Comparison of ENCODE assay signal across 11 cellular contexts in genomic region chr19:5225486-5226345, GRCh38.
DNase-seq lines count a peak whose midpoint lies in the region; ATAC-seq, FAIRE-seq and TF ChIP-seq lines count a peak whose summit lies in the region.
"Had no signal": no experiment of that assay in that cellular context is flagged by ENCODE, and none has a peak within 500 bp of the region (broad histone marks: within the 10 kb centered on the region; RNA-seq: fewer than 3 reads in every experiment).

No MANE protein-coding gene starts in this region.

- WGBS in K562 (ENCODE audit: insufficient coverage, low coverage, missing lambda C conversion rate): 17% methylated on average over 17 of the region's 28 CpGs
- whole genome bisulfite sequencing in aorta, 2 donors: 82 to 86% methylated on average over 28 of the region's 28 CpGs

- DNase-seq in COR-L47 (lab: John Stamatoyannopoulos, UW) (peak; percentile 7), HFFc6 (no peak), K562 (ENCODE audit: extremely low read depth in 1 of 4, low spot score in 3 of 4) (peak; percentile 46 to 55 (median 52)), mesothelial cell of epicardium (ENCODE audit: low spot score in 2 of 2, unreplicated experiment in 2 of 2) (no peak), DMS153 (lab: John Stamatoyannopoulos, UW) (no peak), 8988T (no peak), aorta (no peak)
- DNase-seq: cortex of kidney had no signal

- H3K9me3 Mint-ChIP-seq in HFFc6: no peaks in the 10 kb centered on the region
- H3K9me3 Mint-ChIP-seq in mesothelial cell of epicardium: no peaks in the 10 kb centered on the region

- no peak overlapping the region for H3K27ac ChIP-seq in K562 (ENCODE audit: extremely low read depth, low read depth, low read length)
- H3K27ac ChIP-seq in aorta (ENCODE audit: low read depth in 1 of 2, low read length in 2 of 2): no peak overlapping the region
- H3K27ac ChIP-seq: HL-60 had no signal

- H3K36me3 Mint-ChIP-seq in HFFc6 (ENCODE audit: low read depth): peaks cover 17% of the 10 kb centered on the region
- peaks cover 41% of the 10 kb centered on the region for H3K36me3 Mint-ChIP-seq in mesothelial cell of epicardium

- H3K9ac ChIP-seq in K562 (ENCODE audit: insufficient read depth in 1 of 2, low read depth in 2 of 2, low read length in 2 of 2): peak overlapping the region in 1 of 2 experiments; percentile 4; a peak in 1 of 4 replicates

- TF ChIP-seq CTCF in HFFc6 (IDR thresholded peaks at IDR 0.05) (peak; percentile 70), K562 (IDR thresholded peaks at IDR 0.05 in 2 of 3, conservative IDR thresholded peaks at IDR 0.05 in 1 of 3; ENCODE audit: insufficient read depth in 2 of 3, low read depth in 1 of 3, low read length in 3 of 3) (peak; percentile 64 to 83 (median 75)), mesothelial cell of epicardium (IDR thresholded peaks at IDR 0.05; ENCODE audit: unreplicated experiment) (peak; percentile 29)

- H3K79me2 ChIP-seq in K562 (ENCODE audit: control insufficient read depth, insufficient read depth, low read length): no peaks in the 10 kb centered on the region

- H3K27ac Mint-ChIP-seq in HFFc6 (no peak overlapping the region), mesothelial cell of epicardium (no peak overlapping the region)

- TF ChIP-seq RAD21 in K562 (CRISPR knock-in tag; conservative IDR thresholded peaks at IDR 0.05 in 1 of 2, IDR thresholded peaks at IDR 0.05 in 1 of 2): peak in 1 of 2 experiments; percentile 58; a peak in 2 of 4 replicates

- H3K4me3 ChIP-seq in K562 (no peak overlapping the region), aorta (ENCODE audit: low read length in 2 of 2) (no peak overlapping the region)

- FAIRE-seq in K562 (lab: Jason Lieb, UNC): peak; percentile 40
- FAIRE-seq: GM18507 had no signal

- no peaks in the 10 kb centered on the region for H3K27me3 ChIP-seq in K562 (ENCODE audit: control insufficient read depth in 2 of 2, insufficient read depth in 2 of 2, low read length in 2 of 2)
- H3K27me3 ChIP-seq in aorta (ENCODE audit: control insufficient read depth in 1 of 2, insufficient read depth in 2 of 2, low read length in 1 of 2): no peaks in the 10 kb centered on the region

- peak; percentile 91 for ATAC-seq in K562
- no peak for ATAC-seq in HG02973 (IDR thresholded peaks at IDR 0.05; ENCODE audit: unreplicated experiment)
- no peak for ATAC-seq in aorta (ENCODE audit: low FRiP score)

- H3K4me1 ChIP-seq in K562 (replicated peaks in 1 of 2; ENCODE audit: control insufficient read depth in 2 of 2, insufficient read depth in 2 of 2, low read length in 2 of 2) (peaks cover 0 to 14% of the 10 kb centered on the region in 2 experiments; a peak in 2 of 5 replicates), aorta (ENCODE audit: control insufficient read depth in 1 of 2, insufficient read depth in 2 of 2, low read length in 2 of 2) (no peaks in the 10 kb centered on the region)

- H3K4me3 Mint-ChIP-seq in HFFc6 (no peak overlapping the region), mesothelial cell of epicardium (no peak overlapping the region)

- no peaks in the 10 kb centered on the region for H3K4me1 Mint-ChIP-seq in HFFc6 (ENCODE audit: low read depth)
- no peaks in the 10 kb centered on the region for H3K4me1 Mint-ChIP-seq in mesothelial cell of epicardium

- no peaks in the 10 kb centered on the region for H3K9me1 ChIP-seq in K562 (ENCODE audit: control insufficient read depth, insufficient read depth, low read length)

- no TSS peak for BruUV-seq in K562 (replicated peaks; lab: Mats Ljungman, UMichigan)

- CTCF ChIA-PET in K562 (lab: Yijun Ruan, JAX; ENCODE audit: low intra/inter-chr PET ratio): interaction anchor here (0.6 kb wide), 1 partner anchor 178 kb away, joined by 3 read pairs; no protein-coding TSS in a partner anchor

- H4K20me1 ChIP-seq in K562 (replicated peaks; ENCODE audit: control insufficient read depth, insufficient read depth, low read length): 0 out of 2 replicates have a peak, but pooled peaks cover 5% of the 10 kb centered on the region

- POLR2A ChIA-PET in K562 (lab: Yijun Ruan, JAX): no interaction called here

- TF ChIP-seq EP300 in K562 (IDR thresholded peaks at IDR 0.05; ENCODE audit: low read length): no peak

- intact Hi-C loops in K562 (cut with micrococcal nuclease): no loop called here
- intact Hi-C loops in aorta (cut with DNase I): no loop called here

- no peak overlapping the region for H2AFZ ChIP-seq in K562 (ENCODE audit: low read depth, low read length)

- H3K27me3 Mint-ChIP-seq in HFFc6 (ENCODE audit: insufficient read depth) (no peaks in the 10 kb centered on the region), mesothelial cell of epicardium (ENCODE audit: low read depth) (no peaks in the 10 kb centered on the region)

- H3K36me3 ChIP-seq in K562 (ENCODE audit: control insufficient read depth, insufficient read depth, low read length) (peaks cover 3% of the 10 kb centered on the region; the same call in 1 of the 3 replicates), aorta (ENCODE audit: control insufficient read depth in 1 of 2, insufficient read depth in 2 of 2, low read length in 1 of 2) (no peaks in the 10 kb centered on the region)

- H3K9me3 ChIP-seq in K562 (replicated peaks; ENCODE audit: control insufficient read depth, insufficient read depth, low read depth, low read length) (no peaks in the 10 kb centered on the region), aorta (ENCODE audit: control insufficient read depth, low read length) (no peaks in the 10 kb centered on the region)

- no peak for TF ChIP-seq POLR2A in K562 (conservative IDR thresholded peaks at IDR 0.05)

- no peak overlapping the region for H3K4me2 ChIP-seq in K562 (ENCODE audit: insufficient read depth, low read length)

- in situ Hi-C loops in K562 (cut with MboI): no loop called here

TF ChIP-seq in K562, 482 proteins besides CTCF, POLR2A, EP300 and RAD21 (continues in another document):
- TF ChIP-seq SMC3 (conservative IDR thresholded peaks at IDR 0.05; ENCODE audit: insufficient read depth, low read depth, low read length) (peak; percentile 61), ESRRB (CRISPR knock-in tag; IDR thresholded peaks at IDR 0.05; ENCODE audit: borderline replicate concordance) (no peak), CREM (IDR thresholded peaks at IDR 0.05; ENCODE audit: low read depth) (0 out of 2 replicates have a peak, but pooled peaks have one; percentile 18), ZNF263 (CRISPR knock-in tag; IDR thresholded peaks at IDR 0.05; ENCODE audit: borderline replicate concordance) (0 out of 2 replicates have a peak, but pooled peaks have one; percentile 31), ZBTB7A (IDR thresholded peaks at IDR 0.05; ENCODE audit: borderline replicate concordance, control insufficient read depth, low read depth, low read length) (peak; percentile 39; the same call in 1 of the 2 replicates), ZNF224 (CRISPR knock-in tag; IDR thresholded peaks at IDR 0.05) (no peak), CCAR2 (IDR thresholded peaks at IDR 0.05; ENCODE audit: low read depth, low read length) (no peak), MAZ (CRISPR knock-in tag; conservative IDR thresholded peaks at IDR 0.05 in 1 of 2, IDR thresholded peaks at IDR 0.05 in 1 of 2) (peak in 1 of 2 experiments; percentile 68; a peak in 1 of 4 replicates), TEAD2 (tag; IDR thresholded peaks at IDR 0.05) (no peak), CBX1 (IDR thresholded peaks at IDR 0.05; ENCODE audit: low read depth) (0 out of 2 replicates have a peak, but pooled peaks have one; percentile 23), RBM25 (IDR thresholded peaks at IDR 0.05; ENCODE audit: low read depth, low read length, severe bottlenecking) (peak; percentile 8), ZKSCAN8 (CRISPR knock-in tag; IDR thresholded peaks at IDR 0.05) (no peak), BCOR (IDR thresholded peaks at IDR 0.05) (peak; percentile 68), KDM1A (IDR thresholded peaks at IDR 0.05) (peak; percentile 29 to 61; a peak in 3 of 4 replicates), TFE3 (CRISPR knock-in tag; IDR thresholded peaks at IDR 0.05) (no peak), NR0B1 (IDR thresholded peaks at IDR 0.05; ENCODE audit: partially characterized antibody) (no peak)
- TF ChIP-seq, protein P1, sequence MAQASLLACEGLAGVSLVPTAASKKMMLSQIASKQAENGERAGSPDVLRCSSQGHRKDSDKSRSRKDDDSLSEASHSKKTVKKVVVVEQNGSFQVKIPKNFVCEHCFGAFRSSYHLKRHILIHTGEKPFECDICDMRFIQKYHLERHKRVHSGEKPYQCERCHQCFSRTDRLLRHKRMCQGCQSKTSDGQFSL (CRISPR knock-in tag; IDR thresholded peaks at IDR 0.05): peak; percentile 53; the same call in 1 of the 2 replicates
- TF ChIP-seq, protein P1 (tag; IDR thresholded peaks at IDR 0.05): no peak

Comparison
In these comparisons a context has a peak if more than half of its experiments do, and no peak if none do; other contexts are left out.
1. DNase-seq: peak in COR-L47 (single experiment) and K562 (4 of 4); none in HFFc6 (single experiment), mesothelial cell of epicardium (0 of 2), DMS153 (single experiment), 8988T (single experiment) and aorta (0 of 2).
2. Peak in every context shown above with its lines, with median percentiles within 50 percentile points of each other: CTCF ChIP-seq.